9 cellular contexts compared by ENCODE assay signal in genomic region chr13:77696863-77697207, GRCh38. TPM values are rescaled to one million over a fixed set of nuclear protein-coding genes. Genes with fewer than 3 reads are reported as not detected.
DNase-seq lines count a peak whose midpoint lies in the region; ATAC-seq, FAIRE-seq and TF ChIP-seq lines count a peak whose summit lies in the region.
"Had no signal": no experiment of that assay in that cellular context is flagged by ENCODE, and none has a peak within 500 bp of the region (broad histone marks: within the 10 kb centered on the region; RNA-seq: fewer than 3 reads in every experiment).

No MANE protein-coding gene starts in this region.

- peaks cover 22% of the 10 kb centered on the region for H3K27me3 Mint-ChIP-seq in neural crest cell (ENCODE audit: low read depth)

- peak overlapping the region; percentile 50 for H3K27ac Mint-ChIP-seq in neural crest cell (ENCODE audit: unreplicated experiment)

- no peak for DNase-seq in A549 (ENCODE audit: low read depth in 1 of 2, low spot score in 1 of 2)
- no peak for DNase-seq in neural crest cell (ENCODE audit: low read depth, low spot score)
- DNase-seq in SK-N-DZ (ENCODE audit: low spot score), result no peak
- DNase-seq in HTR-8/SVneo (ENCODE audit: insufficient read length, low spot score), result no peak
- DNase-seq in NCI-H2081 treated with DMSO at 0.1 percent for 48 hours (lab: John Stamatoyannopoulos, UW), result no peak

- H3K36me3 Mint-ChIP-seq in neural crest cell (ENCODE audit: low read depth), result no peaks in the 10 kb centered on the region

- H3K4me3 ChIP-seq in A549 (peak overlapping the region; percentile 85; the same call in 2 of the 3 replicates), HUES64 (ENCODE audit: low read length) (peak overlapping the region; percentile 63), duodenal mucosa (ENCODE audit: low read depth in 1 of 2, low read length in 2 of 2) (peak overlapping the region; percentile 63 to 75)

- WGBS in A549 (ENCODE audit: missing lambda C conversion rate), result 51% methylated on average over 3 of the region's 3 CpGs
- 52% methylated on average over 3 of the region's 3 CpGs for WGBS in HUES64

- H3K9ac ChIP-seq in HUES64 (ENCODE audit: low read depth, low read length) (peak overlapping the region; percentile 71), duodenal mucosa (ENCODE audit: low read depth in 1 of 2, low read length in 2 of 2) (peak overlapping the region in 1 of 2 donors; percentile 8)

- TF ChIP-seq CTCF in A549 (IDR thresholded peaks at IDR 0.05), result no peak
- TF ChIP-seq CTCF in neural crest cell (conservative IDR thresholded peaks at IDR 0.05), result no peak

- CTCF ChIA-PET in A549 (lab: Yijun Ruan, JAX), result no interaction called here

- H3K27me3 ChIP-seq in HUES64 (ENCODE audit: insufficient read depth, low read length) (peaks cover 18% of the 10 kb centered on the region), duodenal mucosa (ENCODE audit: control insufficient read depth in 1 of 2, insufficient read depth in 2 of 2, low read length in 2 of 2) (peaks cover 3 to 20% of the 10 kb centered on the region in 2 donors)

- TF ChIP-seq RAD21 in A549 (conservative IDR thresholded peaks at IDR 0.05 in 1 of 2, IDR thresholded peaks at IDR 0.05 in 1 of 2), result no peak

- H3K4me1 Mint-ChIP-seq in neural crest cell, result peaks cover 59% of the 10 kb centered on the region

- no peak overlapping the region for H3K27ac ChIP-seq in A549
- H3K27ac ChIP-seq in HUES64 (ENCODE audit: low read depth, low read length), result no peak overlapping the region
- no peak overlapping the region for H3K27ac ChIP-seq in duodenal mucosa (ENCODE audit: low read depth, low read length)

- H3K9me3 Mint-ChIP-seq in neural crest cell, result no peaks in the 10 kb centered on the region

- peak in 1 of 2 experiments; percentile 22; a peak in 2 of 6 replicates for ATAC-seq in A549
- peak; percentile 9 for ATAC-seq in GM18909 (IDR thresholded peaks at IDR 0.05; ENCODE audit: poor library complexity, unreplicated experiment)

- POLR2A ChIA-PET in A549 (lab: Yijun Ruan, JAX), result no interaction called here

- H3K4me2 ChIP-seq in A549, result peak overlapping the region; percentile 97

- H3K36me3 ChIP-seq in HUES64 (ENCODE audit: insufficient read depth, low read length) (no peaks in the 10 kb centered on the region), duodenal mucosa (ENCODE audit: control insufficient read depth in 1 of 2, insufficient read depth in 2 of 2, low read length in 2 of 2) (no peaks in the 10 kb centered on the region)

- no peak for TF ChIP-seq POLR2A in A549 (IDR thresholded peaks at IDR 0.05; ENCODE audit: low read length)

- H3K9me3 ChIP-seq in A549, result no peaks in the 10 kb centered on the region
- no peaks in the 10 kb centered on the region for H3K9me3 ChIP-seq in HUES64 (ENCODE audit: insufficient read depth, low read depth, low read length)
- no peaks in the 10 kb centered on the region for H3K9me3 ChIP-seq in duodenal mucosa (ENCODE audit: control insufficient read depth in 1 of 2, low read length in 2 of 2)

- no peak for TF ChIP-seq EP300 in A549 (IDR thresholded peaks at IDR 0.05)

- FAIRE-seq in A549 (lab: Jason Lieb, UNC), result no peak
- no peak for FAIRE-seq in HTR-8/SVneo (lab: Jason Lieb, UNC)
- FAIRE-seq: colon had no signal

- H3K4me1 ChIP-seq in A549 (peaks cover 10% of the 10 kb centered on the region; the same call in 1 of the 3 replicates), HUES64 (ENCODE audit: insufficient read depth, low read length) (peaks cover 20% of the 10 kb centered on the region), duodenal mucosa (ENCODE audit: control insufficient read depth in 1 of 2, insufficient read depth in 2 of 2, low read length in 2 of 2) (peaks cover 10 to 13% of the 10 kb centered on the region in 2 donors)

- H3K4me3 Mint-ChIP-seq in neural crest cell, result peak overlapping the region; percentile 87

TF ChIP-seq in A549, 52 proteins besides CTCF, POLR2A, EP300 and RAD21:
- TF ChIP-seq E2F6 (IDR thresholded peaks at IDR 0.05; ENCODE audit: borderline replicate concordance, low read depth) (no peak), RARB (CRISPR knock-in tag; IDR thresholded peaks at IDR 0.05) (no peak), JUN (IDR thresholded peaks at IDR 0.05) (no peak), TFCP2L1 (CRISPR knock-in tag; IDR thresholded peaks at IDR 0.05) (no peak), ZSCAN20 (CRISPR knock-in tag; IDR thresholded peaks at IDR 0.05) (no peak), HOXB13 (CRISPR knock-in tag; IDR thresholded peaks at IDR 0.05; ENCODE audit: low read depth) (no peak), GATA3 (IDR thresholded peaks at IDR 0.05; ENCODE audit: borderline replicate concordance) (no peak), MAZ (IDR thresholded peaks at IDR 0.05; ENCODE audit: borderline replicate concordance, low read depth, low read length) (no peak), ZNF302 (CRISPR knock-in tag; IDR thresholded peaks at IDR 0.05) (no peak), PHF8 (IDR thresholded peaks at IDR 0.05; ENCODE audit: borderline replicate concordance, low read depth) (no peak), FOSB (CRISPR knock-in tag; IDR thresholded peaks at IDR 0.05) (no peak), HOXA7 (CRISPR knock-in tag; IDR thresholded peaks at IDR 0.05) (no peak), CBX8 (IDR thresholded peaks at IDR 0.05) (no peak), NFE2L2 (conservative IDR thresholded peaks at IDR 0.05; ENCODE audit: low read length) (no peak), PBX3 (IDR thresholded peaks at IDR 0.05) (no peak), HMGXB4 (CRISPR knock-in tag; IDR thresholded peaks at IDR 0.05; ENCODE audit: borderline replicate concordance) (no peak), RCOR1 (IDR thresholded peaks at IDR 0.05; ENCODE audit: low read depth, low read length) (no peak), SMC3 (IDR thresholded peaks at IDR 0.05) (no peak), ATOH8 (CRISPR knock-in tag; IDR thresholded peaks at IDR 0.05; ENCODE audit: low read depth) (no peak), CEBPB (IDR thresholded peaks at IDR 0.05) (no peak)

RNA-seq across cellular contexts. Expression of gene SLAIN1, which starts 0.7 kb away (rescaled TPM):
- polyA plus RNA-seq in A549 (2011; rRNA removed) (3.6 and 4.0 TPM in 2 replicates), A549 (2017; fragmentation: RNase III; extraction: RNeasy Plus Mini Kit Qiagen cat#74134 plus additional on column Dnase treatment) (0.26 to 0.43 TPM (median 0.40 TPM) in 3 replicates)
- 0.65 and 0.80 TPM in 2 replicates for polyA plus RNA-seq in A549 (2012; cell fraction: cytosol; rRNA removed)
- polyA plus RNA-seq in A549 (2012; cell fraction: nucleus; rRNA removed), result 0.48 and 0.50 TPM in 2 replicates
- 2.1 and 3.1 TPM in 2 replicates for polyA minus RNA-seq in A549 (2011; rRNA and poly(A)+ RNA removed)
- polyA plus RNA-seq in HUES64 (2013, experiment 1 of 2), result 25.7 TPM
- 29.7 TPM for polyA plus RNA-seq in HUES64 (2013, experiment 2 of 2)
- 38.7 and 43.3 TPM in 2 replicates for total RNA-seq in neural crest cell
- polyA plus RNA-seq in SK-N-DZ (2014; cell fraction: cytosol; rRNA removed), result 52.8 and 56.3 TPM in 2 replicates
- 30.1 and 35.0 TPM in 2 replicates for polyA plus RNA-seq in SK-N-DZ (2014; cell fraction: nucleus; rRNA removed)
